13 cellular contexts compared by ENCODE assay signal in the genomic region with DNA sequence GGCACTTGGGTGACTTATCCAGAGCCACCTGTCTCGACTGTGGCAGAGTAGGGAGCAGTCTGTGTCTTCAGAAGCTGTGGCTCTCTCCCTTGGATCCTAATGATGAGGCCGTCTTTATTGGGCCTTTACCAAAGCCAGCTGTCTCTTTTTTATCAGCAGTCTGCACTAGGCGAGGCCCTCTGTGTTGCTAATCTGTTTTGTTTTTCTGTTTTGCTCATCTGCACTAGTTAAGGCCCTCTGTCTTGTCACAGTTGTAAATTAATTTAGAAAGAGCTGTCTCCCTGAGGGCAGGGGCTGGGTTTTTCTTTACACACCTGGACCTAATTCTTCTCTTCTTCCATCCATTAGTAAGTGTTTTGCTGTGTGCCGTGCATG. TPM values are rescaled to one million over a fixed set of nuclear protein-coding genes. Genes with fewer than 3 reads are reported as not detected.
DNase-seq lines count a peak whose midpoint lies in the region; ATAC-seq and TF ChIP-seq lines count a peak whose summit lies in the region.
"Had no signal": no experiment of that assay in that cellular context is flagged by ENCODE, and none has a peak within 500 bp of the region (broad histone marks: within the 10 kb centered on the region; RNA-seq: fewer than 3 reads in every experiment).

No MANE protein-coding gene starts in this region.

- peaks cover 0 to 56% (median 17%) of the 10 kb centered on the region in 6 donors for H3K36me3 ChIP-seq in spleen

- ATAC-seq in GM18502 (IDR thresholded peaks at IDR 0.05; ENCODE audit: poor library complexity, unreplicated experiment), result peak; percentile 43
- ATAC-seq in HG02642 (IDR thresholded peaks at IDR 0.05; ENCODE audit: poor library complexity, unreplicated experiment), result peak; percentile 14
- ATAC-seq: left colon had no signal

- peaks cover 41% of the 10 kb centered on the region for H3K4me1 Mint-ChIP-seq in neural crest cell

- no peak overlapping the region for H3K4me3 Mint-ChIP-seq in neural crest cell
- H3K4me3 Mint-ChIP-seq: T-helper 1 cell treated with Interleukin-12 subunit alpha and Interleukin-12 subunit beta and Interleukin-4 antibody, amounts not matched to agents 30 μg/mL and 1 μg/mL, for 36 hours had no signal

- WGBS in spleen, 5 donors, result 73 to 85% (median 75%) methylated on average over 4 of the region's 4 CpGs

- H3K4me3 ChIP-seq in spleen, result no peak overlapping the region

- TF ChIP-seq POLR2A in spleen (IDR thresholded peaks at IDR 0.05), result no peak

- H3K9me3 Mint-ChIP-seq in neural crest cell, result no peaks in the 10 kb centered on the region
- H3K9me3 Mint-ChIP-seq: T-helper 1 cell treated with Interleukin-12 subunit alpha and Interleukin-12 subunit beta and Interleukin-4 antibody, amounts not matched to agents 30 μg/mL and 1 μg/mL, for 36 hours had no signal

- H3K27me3 Mint-ChIP-seq in neural crest cell (ENCODE audit: low read depth), result no peaks in the 10 kb centered on the region

- peak; percentile 26 for DNase-seq in cerebellar cortex (ENCODE audit: low spot score)
- DNase-seq in neural crest cell (ENCODE audit: low read depth, low spot score), result no peak
- DNase-seq in spleen, result no peak
- DNase-seq in HK-2 (ENCODE audit: unreplicated experiment), result no peak
- DNase-seq in GDM1 (lab: John Stamatoyannopoulos, UW), result no peak
- no peak for DNase-seq in pons (ENCODE audit: low spot score)
- DNase-seq: activated naive CD4-positive, alpha-beta T cell; left colon; NCI-H510A; stimulated activated CD4-positive, alpha-beta T cell treated with anti-CD3 and anti-CD28 coated beads, Interleukin-1b, Interleukin-23, amount 100 ng/mL, for 48 hours had no signal

- peaks cover 20 to 75% (median 60%) of the 10 kb centered on the region in 6 donors for H3K4me1 ChIP-seq in spleen

- no peak for TF ChIP-seq CTCF in neural crest cell (conservative IDR thresholded peaks at IDR 0.05)
- no peak for TF ChIP-seq CTCF in spleen (IDR thresholded peaks at IDR 0.05 in 8 of 11, conservative IDR thresholded peaks at IDR 0.05 in 3 of 11)

- H3K9me3 ChIP-seq in spleen, result no peaks in the 10 kb centered on the region

- no peaks in the 10 kb centered on the region for H3K27me3 ChIP-seq in spleen (replicated peaks in 1 of 7)

- peak overlapping the region in 3 of 8 donors; percentile 75 to 83 (median 80) for H3K27ac ChIP-seq in spleen

- intact Hi-C loops in spleen (cut with DNase I; ENCODE audit: low total_unique reads), result no loop called here

- H3K36me3 Mint-ChIP-seq in neural crest cell (ENCODE audit: low read depth), result no peaks in the 10 kb centered on the region

- peak overlapping the region; percentile 79 for H3K27ac Mint-ChIP-seq in neural crest cell (ENCODE audit: unreplicated experiment)
- H3K27ac Mint-ChIP-seq: T-helper 1 cell treated with Interleukin-12 subunit alpha and Interleukin-12 subunit beta and Interleukin-4 antibody, amounts not matched to agents 30 μg/mL and 1 μg/mL, for 36 hours had no signal

RNA-seq across cellular contexts. Expression of gene CDS2, which starts 45.0 kb away (rescaled TPM):
- total RNA-seq in neural crest cell (55.7 and 56.3 TPM in 2 replicates), spleen (10 to 100 TPM; 33.1 to 61.8 (median 45.5) TPM)
- polyA plus RNA-seq in spleen, result 10 to 100 TPM in 1 of 3 donors, 1 to 10 TPM in 2; 6.9 to 10.7 (median 9.1) TPM

RNA-seq across cellular contexts. Expression of gene PCNA, which starts 52.0 kb away (rescaled TPM):
- total RNA-seq in neural crest cell (314 and 316 TPM in 2 replicates), spleen (10 to 100 TPM; 39.6 to 81.5 (median 45.9) TPM)
- polyA plus RNA-seq in spleen, result 100 to 1,000 TPM in 1 of 3 donors, 10 to 100 TPM in 2; 45.6 to 106 (median 90.0) TPM

RNA-seq across cellular contexts. Expression of gene TMEM230, which starts 58.9 kb away (rescaled TPM):
- total RNA-seq in neural crest cell (74.8 and 76.8 TPM in 2 replicates), spleen (10 to 100 TPM; 62.5 to 83.7 (median 75.1) TPM)
- polyA plus RNA-seq in spleen, result 100 to 1,000 TPM; 112 to 131 (median 123) TPM
